Comparison of ENCODE assay signal across 31 cellular contexts in the genomic region with DNA sequence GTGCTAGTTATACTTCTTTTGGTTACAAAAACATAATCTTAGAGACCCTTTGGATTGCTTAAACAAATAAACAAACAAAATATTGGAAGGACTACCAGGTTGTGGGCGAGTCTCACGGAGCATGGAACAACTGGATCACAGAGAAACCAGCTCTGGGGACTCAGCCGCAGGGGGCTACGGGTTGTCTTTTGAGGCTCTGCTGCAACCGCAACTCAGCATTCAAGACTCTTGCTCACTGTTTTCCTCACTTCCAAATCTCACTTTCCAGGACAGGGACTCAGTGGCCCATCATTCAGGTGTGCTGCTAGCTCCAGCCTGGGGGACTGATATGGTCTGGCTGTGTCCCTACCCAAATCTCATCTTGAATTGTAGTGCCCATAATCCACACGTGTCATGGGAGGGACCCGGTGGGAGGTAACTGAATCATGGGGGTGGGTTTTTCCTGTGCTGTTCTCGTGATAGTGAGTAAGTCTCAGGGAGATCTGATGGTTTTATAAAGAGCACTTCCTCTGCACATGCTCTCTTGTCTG. TPM values are rescaled to one million over a fixed set of nuclear protein-coding genes. Genes with fewer than 3 reads are reported as not detected.
"Had no signal": no experiment of that assay in that cellular context is flagged by ENCODE, and none has a peak within 500 bp of the region (broad histone marks: within the 10 kb centered on the region; RNA-seq: fewer than 3 reads in every experiment).

No MANE protein-coding gene starts in this region.

- ATAC-seq: stimulated activated effector memory CD8-positive, alpha-beta T cell treated with anti-CD3 and anti-CD28 coated beads, Interleukin-12 subunit alpha, Interleukin-12 subunit beta, amount 100 ng/mL, for 72 hours; stimulated activated memory B cell treated with anti-CD40 and anti-IgM and Interleukin-4, amounts not matched to agents 10 μg/mL and 1 μg/mL and 100 μg/mL, for 72 hours; stimulated activated naive B cell treated with anti-CD40 and anti-IgM and Interleukin-4, amounts not matched to agents 10 μg/mL and 1 μg/mL and 100 μg/mL, for 72 hours; stimulated activated naive CD8-positive, alpha-beta T cell treated with anti-CD3 and anti-CD28 coated beads, Interleukin-15, amount 100 ng/mL, for 72 hours; stimulated activated naive CD8-positive, alpha-beta T cell treated with anti-CD3 and anti-CD28 coated beads, Interleukin-15, Interleukin-2, amounts not matched to agents 100 U/mL and 50 U/mL, for 24 hours had no signal

- DNase-seq: stimulated activated CD4-positive, alpha-beta T cell treated with anti-CD3 and anti-CD28 coated beads, Interleukin-2, amount 100 ng/mL, for 48 hours; stimulated activated CD4-positive, alpha-beta T cell treated with anti-CD3 and anti-CD28 coated beads, Interleukin-4, amount 100 ng/mL, for 1 hour; stimulated activated CD4-positive, alpha-beta T cell treated with anti-CD3 and anti-CD28 coated beads, Interleukin-4, amount 100 ng/mL, for 24 hours; stimulated activated CD4-positive, alpha-beta T cell treated with anti-CD3 and anti-CD28 coated beads, Interleukin-4, amount 100 ng/mL, for 4 hours; stimulated activated CD8-positive, alpha-beta memory T cell treated with anti-CD3 and anti-CD28 coated beads, Interleukin-4, amount 100 ng/mL, for 48 hours; stimulated activated naive B cell treated with anti-CD40 and anti-IgM and Interleukin-4, amounts not matched to agents 10 μg/mL and 1 μg/mL and 100 μg/mL, for 72 hours; stimulated activated naive CD4-positive, alpha-beta T cell; stimulated activated naive CD4-positive, alpha-beta T cell treated with Interleukin-2 at 50 U/mL for 16 hours; stimulated activated naive CD8-positive, alpha-beta T cell treated with anti-CD3 and anti-CD28 coated beads, Interleukin-15, amount 100 ng/mL, for 72 hours; stimulated activated naive CD8-positive, alpha-beta T cell treated with anti-CD3 and anti-CD28 coated beads, Interleukin-15, Interleukin-2, amounts not matched to agents 100 U/mL and 50 U/mL, for 24 hours; stomach; substantia nigra; testis; thyroid gland; transverse colon; trophoblast cell; upper lobe of left lung; upper lobe of right lung; uterus had no signal

- H3K4me3 ChIP-seq: stomach, suprapubic skin, testis, thoracic aorta, thyroid gland, tibial artery, tibial nerve, transverse colon, upper lobe of left lung, upper lobe of right lung, uterus had no signal

- H3K9me3 ChIP-seq: suprapubic skin, testis, thyroid gland, upper lobe of right lung, uterus had no signal

- H3K27me3 Mint-ChIP-seq: stimulated activated memory B cell treated with anti-CD40 and anti-IgM and Interleukin-4, amounts not matched to agents 10 μg/mL and 1 μg/mL and 100 μg/mL, for 72 hours had no signal

- H3K36me3 Mint-ChIP-seq: stimulated activated effector memory CD8-positive, alpha-beta T cell treated with anti-CD3 and anti-CD28 coated beads, Interleukin-12 subunit alpha, Interleukin-12 subunit beta, amount 100 ng/mL, for 72 hours; stimulated activated memory B cell treated with anti-CD40 and anti-IgM and Interleukin-4, amounts not matched to agents 10 μg/mL and 1 μg/mL and 100 μg/mL, for 72 hours; stimulated activated naive B cell treated with anti-CD40 and anti-IgM and Interleukin-4, amounts not matched to agents 10 μg/mL and 1 μg/mL and 100 μg/mL, for 72 hours; type B pancreatic cell had no signal

- H3K4me1 ChIP-seq: stomach, thyroid gland, tibial artery, transverse colon, upper lobe of left lung, upper lobe of right lung, uterus had no signal

- H3K27ac Mint-ChIP-seq: stimulated activated effector memory CD8-positive, alpha-beta T cell treated with anti-CD3 and anti-CD28 coated beads, Interleukin-12 subunit alpha, Interleukin-12 subunit beta, amount 100 ng/mL, for 72 hours; stimulated activated memory B cell treated with anti-CD40 and anti-IgM and Interleukin-4, amounts not matched to agents 10 μg/mL and 1 μg/mL and 100 μg/mL, for 72 hours; stimulated activated naive B cell treated with anti-CD40 and anti-IgM and Interleukin-4, amounts not matched to agents 10 μg/mL and 1 μg/mL and 100 μg/mL, for 72 hours; stimulated activated naive CD8-positive, alpha-beta T cell treated with anti-CD3 and anti-CD28 coated beads, Interleukin-15, amount 100 ng/mL, for 72 hours; stimulated activated naive CD8-positive, alpha-beta T cell treated with anti-CD3 and anti-CD28 coated beads, Interleukin-15, Interleukin-2, amounts not matched to agents 100 ng/mL and 50 ng/mL, for 24 hours; type B pancreatic cell had no signal

- H3K4me3 Mint-ChIP-seq: stimulated activated effector memory CD8-positive, alpha-beta T cell treated with anti-CD3 and anti-CD28 coated beads, Interleukin-12 subunit alpha, Interleukin-12 subunit beta, amount 100 ng/mL, for 72 hours; stimulated activated memory B cell treated with anti-CD40 and anti-IgM and Interleukin-4, amounts not matched to agents 10 μg/mL and 1 μg/mL and 100 μg/mL, for 72 hours; stimulated activated naive B cell treated with anti-CD40 and anti-IgM and Interleukin-4, amounts not matched to agents 10 μg/mL and 1 μg/mL and 100 μg/mL, for 72 hours; stimulated activated naive CD8-positive, alpha-beta T cell treated with anti-CD3 and anti-CD28 coated beads, Interleukin-15, amount 100 ng/mL, for 72 hours; stimulated activated naive CD8-positive, alpha-beta T cell treated with anti-CD3 and anti-CD28 coated beads, Interleukin-15, Interleukin-2, amounts not matched to agents 100 ng/mL and 50 ng/mL, for 24 hours; type B pancreatic cell had no signal

- H3K9me3 Mint-ChIP-seq: stimulated activated effector memory CD8-positive, alpha-beta T cell treated with anti-CD3 and anti-CD28 coated beads, Interleukin-12 subunit alpha, Interleukin-12 subunit beta, amount 100 ng/mL, for 72 hours; stimulated activated naive CD8-positive, alpha-beta T cell treated with anti-CD3 and anti-CD28 coated beads, Interleukin-15, amount 100 ng/mL, for 72 hours; stimulated activated naive CD8-positive, alpha-beta T cell treated with anti-CD3 and anti-CD28 coated beads, Interleukin-15, Interleukin-2, amounts not matched to agents 100 ng/mL and 50 ng/mL, for 24 hours had no signal

- H3K36me3 ChIP-seq: stomach, suprapubic skin, thoracic aorta, thyroid gland, tibial artery, tibial nerve, transverse colon, upper lobe of left lung, upper lobe of right lung, uterus had no signal

- H3K27ac ChIP-seq: stomach, suprapubic skin, testis, thoracic aorta, thyroid gland, tibial artery, tibial nerve, transverse colon, upper lobe of left lung, upper lobe of right lung, uterus had no signal

- H3K4me1 Mint-ChIP-seq: stimulated activated effector memory CD8-positive, alpha-beta T cell treated with anti-CD3 and anti-CD28 coated beads, Interleukin-12 subunit alpha, Interleukin-12 subunit beta, amount 100 ng/mL, for 72 hours; stimulated activated memory B cell treated with anti-CD40 and anti-IgM and Interleukin-4, amounts not matched to agents 10 μg/mL and 1 μg/mL and 100 μg/mL, for 72 hours; stimulated activated naive B cell treated with anti-CD40 and anti-IgM and Interleukin-4, amounts not matched to agents 10 μg/mL and 1 μg/mL and 100 μg/mL, for 72 hours; stimulated activated naive CD8-positive, alpha-beta T cell treated with anti-CD3 and anti-CD28 coated beads, Interleukin-15, amount 100 ng/mL, for 72 hours had no signal

- H3K27me3 ChIP-seq: suprapubic skin, testis, thyroid gland, tibial nerve, transverse colon, upper lobe of left lung, uterus had no signal

RNA-seq across cellular contexts. Expression of a gene that starts 14.0 kb away (rescaled TPM):
- total RNA-seq: subcutaneous adipose tissue, suprapubic skin, temporal lobe, thoracic aorta, thyroid gland, tibial nerve, transverse colon, upper lobe of right lung, ureter, urinary bladder had no signal
- polyA plus RNA-seq: urinary bladder had no signal

RNA-seq across cellular contexts. Expression of a gene that starts 34.0 kb away (rescaled TPM):
- total RNA-seq: temporal lobe had no signal

RNA-seq across cellular contexts. Expression of a gene that starts 37.9 kb away (rescaled TPM):
- total RNA-seq: stomach, subcutaneous adipose tissue, temporal lobe, thoracic aorta, thyroid gland, tibial nerve, transverse colon, upper lobe of left lung, upper lobe of right lung, ureter, urinary bladder, uterus had no signal
- polyA plus RNA-seq: urinary bladder had no signal
